Comparison of ENCODE assay signal across 3 cellular contexts in the genomic region with DNA sequence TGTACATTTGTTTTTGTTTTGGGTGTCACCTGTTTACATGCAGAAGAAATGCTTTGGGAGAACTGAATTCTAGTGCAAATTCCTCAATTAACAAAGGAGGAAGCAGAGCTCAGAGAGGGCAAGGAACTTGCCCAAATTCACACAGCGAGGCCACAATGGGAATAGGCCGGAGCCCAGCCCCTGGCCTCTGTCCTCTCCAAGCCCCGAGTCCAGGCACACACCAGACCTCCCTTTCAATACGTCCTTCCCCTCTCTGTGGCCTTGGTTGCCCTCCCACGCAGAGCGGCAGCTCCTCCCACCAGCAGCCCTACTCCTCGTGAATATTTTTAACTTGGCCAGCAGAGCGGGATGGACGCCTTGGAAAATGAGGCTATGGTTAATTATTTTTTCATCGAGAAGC.
TF ChIP-seq lines count a peak whose summit lies in the region.

No MANE protein-coding gene starts in this region.

TF ChIP-seq in A549, 52 proteins besides CTCF, POLR2A, EP300 and RAD21:
- TF ChIP-seq HDAC2 (IDR thresholded peaks at IDR 0.05), result no peak
- TF ChIP-seq KDM1A (IDR thresholded peaks at IDR 0.05; ENCODE audit: low read depth), result peak; percentile 34; the same call in 1 of the 2 replicates
- peak; percentile 15 for TF ChIP-seq ZFP36 (IDR thresholded peaks at IDR 0.05; ENCODE audit: borderline replicate concordance, partially characterized antibody)

TF ChIP-seq in HEK293, 187 proteins besides CTCF, POLR2A, EP300 and RAD21:
- TF ChIP-seq ZNF768 (tag by site-specific recombination; IDR thresholded peaks at IDR 0.05), result peak; percentile 77; the same call in 1 of the 2 replicates
- TF ChIP-seq, protein P1, sequence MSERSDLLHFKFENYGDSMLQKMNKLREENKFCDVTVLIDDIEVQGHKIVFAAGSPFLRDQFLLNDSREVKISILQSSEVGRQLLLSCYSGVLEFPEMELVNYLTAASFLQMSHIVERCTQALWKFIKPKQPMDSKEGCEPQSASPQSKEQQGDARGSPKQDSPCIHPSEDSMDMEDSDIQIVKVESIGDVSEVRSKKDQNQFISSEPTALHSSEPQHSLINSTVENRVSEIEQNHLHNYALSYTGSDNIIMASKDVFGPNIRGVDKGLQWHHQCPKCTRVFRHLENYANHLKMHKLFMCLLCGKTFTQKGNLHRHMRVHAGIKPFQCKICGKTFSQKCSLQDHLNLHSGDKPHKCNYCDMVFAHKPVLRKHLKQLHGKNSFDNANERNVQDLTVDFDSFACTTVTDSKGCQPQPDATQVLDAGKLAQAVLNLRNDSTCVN (tag by site-specific recombination; optimal IDR thresholded peaks at IDR 0.05), result no peak
- TF ChIP-seq ZBTB48 (tag by site-specific recombination; IDR thresholded peaks at IDR 0.05), result no peak

TF ChIP-seq in H1, 55 proteins besides CTCF, POLR2A, EP300 and RAD21:
- no peak for TF ChIP-seq BCL11A (IDR thresholded peaks at IDR 0.05; ENCODE audit: low read depth in 2 of 2, low read length in 2 of 2)
- TF ChIP-seq HDAC2 (IDR thresholded peaks at IDR 0.05; ENCODE audit: borderline replicate concordance in 1 of 2, low read depth in 2 of 2, low read length in 2 of 2), result no peak
- no peak for TF ChIP-seq ZNF274 (IDR thresholded peaks at IDR 0.05; ENCODE audit: borderline replicate concordance, extremely low read depth, low read length)
- TF ChIP-seq KDM1A (IDR thresholded peaks at IDR 0.05; ENCODE audit: borderline replicate concordance, low read length), result 0 out of 2 replicates have a peak, but pooled peaks have one; percentile 37
